Comparison of ENCODE assay signal across 12 cellular contexts in genomic region chr2:105674859-105675541, GRCh38.
DNase-seq lines count a peak whose midpoint lies in the region; ATAC-seq and TF ChIP-seq lines count a peak whose summit lies in the region.
"Had no signal": no experiment of that assay in that cellular context is flagged by ENCODE, and none has a peak within 500 bp of the region (broad histone marks: within the 10 kb centered on the region; RNA-seq: fewer than 3 reads in every experiment).

No MANE protein-coding gene starts in this region.

- WGBS in mammary epithelial cell (ENCODE audit: low coverage, missing lambda C conversion rate), result 94% methylated on average over 8 of the region's 10 CpGs

- peak; percentile 83 to 94 for ATAC-seq in activated T-cell treated with anti-CD3 and anti-CD28 coated beads, Interleukin-2, amount 50 U/mL, for 72 hours (replicated peaks in 1 of 2)

- H3K4me1 ChIP-seq in neural progenitor cell (peaks cover 15% of the 10 kb centered on the region), mammary epithelial cell (ENCODE audit: insufficient read depth, low read length) (no peaks in the 10 kb centered on the region)
- H3K4me1 ChIP-seq: Caco-2 had no signal

- TF ChIP-seq CTCF in neural progenitor cell (IDR thresholded peaks at IDR 0.05) (no peak), mammary epithelial cell (conservative IDR thresholded peaks at IDR 0.05 in 1 of 2, IDR thresholded peaks at IDR 0.05 in 1 of 2; ENCODE audit: extremely low read depth in 1 of 2, insufficient read depth in 1 of 2, low read depth in 1 of 2, low read length in 2 of 2) (no peak), GM10248 (IDR thresholded peaks at IDR 0.05; ENCODE audit: control extremely low read depth, extremely low read depth, low read depth, missing control alignments) (no peak)

- H3K4me1 Mint-ChIP-seq in activated T-cell treated with anti-CD3 and anti-CD28 coated beads, Interleukin-2, amount 50 U/mL, for 72 hours (ENCODE audit: low read depth), result peaks cover 21% of the 10 kb centered on the region
- peaks cover 24% of the 10 kb centered on the region for H3K4me1 Mint-ChIP-seq in neural progenitor cell
- H3K4me1 Mint-ChIP-seq: mesothelial cell of epicardium had no signal

- POLR2A ChIA-PET in GM10248 (lab: Yijun Ruan, JAX), result no interaction called here

- H3K27me3 Mint-ChIP-seq in activated T-cell treated with anti-CD3 and anti-CD28 coated beads, Interleukin-2, amount 50 U/mL, for 72 hours (ENCODE audit: low read depth), result no peaks in the 10 kb centered on the region
- H3K27me3 Mint-ChIP-seq in neural progenitor cell (ENCODE audit: insufficient read depth, low read depth), result peaks cover 6% of the 10 kb centered on the region

- H3K27ac ChIP-seq in neural progenitor cell (no peak overlapping the region), mammary epithelial cell (ENCODE audit: insufficient read depth, low read depth, low read length) (no peak overlapping the region)

- H3K4me2 ChIP-seq in neural progenitor cell (peak overlapping the region; percentile 45), mammary epithelial cell (ENCODE audit: insufficient read depth, low read depth, low read length) (no peak overlapping the region)

- BruUV-seq in mammary epithelial cell (replicated peaks; lab: Mats Ljungman, UMichigan), result no TSS peak

- intact Hi-C loops in mammary epithelial cell (cut with micrococcal nuclease), result no loop called here

- CTCF ChIA-PET in mammary epithelial cell (lab: Charles Lee; ENCODE audit: low non-redundant PET) (no interaction called here), GM10248 (lab: Yijun Ruan, JAX) (interaction anchor here (1.5 to 1.6 kb wide), 2 partner anchors 98 to 113 kb away, joined by 3 to 4 read pairs; no protein-coding TSS in a partner anchor)

- H3K4me3 ChIP-seq in neural progenitor cell (no peak overlapping the region), mammary epithelial cell (replicated peaks in 1 of 3; ENCODE audit: insufficient read depth in 1 of 3, low read depth in 2 of 3, low read length in 3 of 3) (no peak overlapping the region)

- H3K9me3 ChIP-seq in neural progenitor cell (ENCODE audit: low read depth), result no peaks in the 10 kb centered on the region
- H3K9me3 ChIP-seq in mammary epithelial cell (replicated peaks; ENCODE audit: insufficient read depth, low read length), result no peaks in the 10 kb centered on the region
- H3K9me3 ChIP-seq: Caco-2 had no signal

- H3K27me3 ChIP-seq in neural progenitor cell, result no peaks in the 10 kb centered on the region
- no peaks in the 10 kb centered on the region for H3K27me3 ChIP-seq in mammary epithelial cell (ENCODE audit: insufficient read depth, low read length)

- H3K36me3 ChIP-seq in neural progenitor cell, result no peaks in the 10 kb centered on the region
- no peaks in the 10 kb centered on the region for H3K36me3 ChIP-seq in mammary epithelial cell (ENCODE audit: insufficient read depth, low read length)

- no peaks in the 10 kb centered on the region for H3F3A ChIP-seq in neural progenitor cell (ENCODE audit: low read depth)

- dilution Hi-C loops in mammary epithelial cell (cut with HindIII; ENCODE audit: low sequenced_read_pairs), result no loop called here

- H4K20me1 ChIP-seq in neural progenitor cell (ENCODE audit: low read depth) (no peaks in the 10 kb centered on the region), mammary epithelial cell (ENCODE audit: insufficient read depth, low read length) (no peaks in the 10 kb centered on the region)

- no peak overlapping the region for H3K9ac ChIP-seq in neural progenitor cell
- no peak overlapping the region for H3K9ac ChIP-seq in mammary epithelial cell (ENCODE audit: insufficient read depth, low read length)

- H3K27ac Mint-ChIP-seq in activated T-cell treated with anti-CD3 and anti-CD28 coated beads, Interleukin-2, amount 50 U/mL, for 72 hours, result peak overlapping the region; percentile 38
- H3K27ac Mint-ChIP-seq in neural progenitor cell, result peak overlapping the region; percentile 5
- H3K27ac Mint-ChIP-seq: mesothelial cell of epicardium had no signal

- peaks cover 0 to 4% of the 10 kb centered on the region in 2 donors for H3K9me3 Mint-ChIP-seq in activated T-cell treated with anti-CD3 and anti-CD28 coated beads, Interleukin-2, amount 50 U/mL, for 72 hours
- H3K9me3 Mint-ChIP-seq in neural progenitor cell, result no peaks in the 10 kb centered on the region
- H3K9me3 Mint-ChIP-seq: mesothelial cell of epicardium had no signal

- in situ Hi-C loops in mammary epithelial cell (cut with MboI; ENCODE audit: low sequenced_read_pairs in 2 of 2), result no loop called here

- H3K79me2 ChIP-seq in neural progenitor cell (ENCODE audit: low read depth) (no peaks in the 10 kb centered on the region), mammary epithelial cell (ENCODE audit: insufficient read depth, low read length) (no peaks in the 10 kb centered on the region)

- DNase-seq in activated CD8-positive, alpha-beta memory T cell treated with anti-CD3 and anti-CD28 coated beads for 48 hours (ENCODE audit: low read depth in 2 of 3, low spot score in 2 of 3), result peak in 2 of 3 experiments; percentile 18 to 31
- DNase-seq in activated CD8-positive, alpha-beta memory T cell treated with anti-CD3 and anti-CD28 coated beads, Interleukin-2, amount 50 U/mL, for 48 hours, result no peak
- peak; percentile 55 to 67 for DNase-seq in activated T-cell treated with anti-CD3 and anti-CD28 coated beads, Interleukin-2, amount 50 U/mL, for 72 hours
- DNase-seq in neural progenitor cell (ENCODE audit: low spot score), result no peak
- DNase-seq in stimulated activated CD8-positive, alpha-beta memory T cell treated with anti-CD3 and anti-CD28 coated beads, Interleukin-2, amount 100 ng/mL, for 48 hours (ENCODE audit: low read depth in 2 of 2), result peak; percentile 28 to 37
- no peak for DNase-seq in mammary epithelial cell
- no peak for DNase-seq in NCI-H2081 (lab: John Stamatoyannopoulos, UW)
- no peak for DNase-seq in GM10248 (ENCODE audit: extremely low spot score)
- DNase-seq: Caco-2, GDM1, NCI-H187 had no signal

- H2AFZ ChIP-seq in neural progenitor cell (replicated peaks), result no peak overlapping the region
- H2AFZ ChIP-seq in mammary epithelial cell (ENCODE audit: low read depth, low read length), result no peak overlapping the region

- peaks cover 0 to 3% of the 10 kb centered on the region in 2 donors for H3K36me3 Mint-ChIP-seq in activated T-cell treated with anti-CD3 and anti-CD28 coated beads, Interleukin-2, amount 50 U/mL, for 72 hours (ENCODE audit: insufficient read depth in 2 of 2)
- H3K36me3 Mint-ChIP-seq in neural progenitor cell, result no peaks in the 10 kb centered on the region
- H3K36me3 Mint-ChIP-seq: mesothelial cell of epicardium had no signal

- H3K4me3 Mint-ChIP-seq in activated T-cell treated with anti-CD3 and anti-CD28 coated beads, Interleukin-2, amount 50 U/mL, for 72 hours, result peak overlapping the region; percentile 38 to 55
- H3K4me3 Mint-ChIP-seq in neural progenitor cell, result no peak overlapping the region
- H3K4me3 Mint-ChIP-seq: mesothelial cell of epicardium had no signal

Comparison
In these comparisons a context has a peak if more than half of its experiments do, and no peak if none do; other contexts are left out.
1. DNase-seq: peak in activated CD8-positive, alpha-beta memory T cell treated with anti-CD3 and anti-CD28 coated beads for 48 hours (2 of 3), activated T-cell treated with anti-CD3 and anti-CD28 coated beads, Interleukin-2, amount 50 U/mL, for 72 hours (2 of 2) and stimulated activated CD8-positive, alpha-beta memory T cell treated with anti-CD3 and anti-CD28 coated beads, Interleukin-2, amount 100 ng/mL, for 48 hours (2 of 2); none in activated CD8-positive, alpha-beta memory T cell treated with anti-CD3 and anti-CD28 coated beads, Interleukin-2, amount 50 U/mL, for 48 hours (single experiment), neural progenitor cell (single experiment), mammary epithelial cell (single experiment), NCI-H2081 (0 of 2) and GM10248 (single experiment).